In genomic region chr13:51417716-51418115, GRCh38 we compare ENCODE assay signal across 27 cellular contexts.
"Had no signal": no experiment of that assay in that cellular context is flagged by ENCODE, and none has a peak within 500 bp of the region (broad histone marks: within the 10 kb centered on the region; RNA-seq: fewer than 3 reads in every experiment).

No MANE protein-coding gene starts in this region.

- H3K36me3 ChIP-seq: vagina had no signal

- H3K27me3 Mint-ChIP-seq: naive B cell; natural killer cell treated with Interleukin-12 subunit alpha and Interleukin-12 subunit beta and Interleukin-15 and Interleukin-18, amount 100 ng/mL, for 72 hours; progenitor cell of endocrine pancreas; stimulated activated naive CD8-positive, alpha-beta T cell treated with anti-CD3 and anti-CD28 coated beads, Interleukin-15, amount 100 ng/mL, for 72 hours had no signal

- H3K27ac ChIP-seq: coronary artery, neutrophil, pancreas, suprapubic skin, transverse colon, vagina had no signal

- H3K4me3 ChIP-seq: coronary artery, lung, mucosa of descending colon, pancreas, smooth muscle cell, suprapubic skin, transverse colon, vagina had no signal

- H3K9me3 Mint-ChIP-seq: natural killer cell treated with Interleukin-12 subunit alpha and Interleukin-12 subunit beta and Interleukin-15 and Interleukin-18, amount 100 ng/mL, for 72 hours had no signal

- ATAC-seq: left lobe of liver; mucosa of descending colon; natural killer cell treated with Interleukin-12 subunit alpha and Interleukin-12 subunit beta and Interleukin-15 and Interleukin-18, amount 100 ng/mL, for 72 hours; sciatic nerve; stimulated activated naive CD8-positive, alpha-beta T cell treated with anti-CD3 and anti-CD28 coated beads, Interleukin-15, amount 100 ng/mL, for 72 hours had no signal

- H3K9me3 ChIP-seq: mucosa of descending colon, neutrophil, pancreas, suprapubic skin, transverse colon, vagina had no signal

- DNase-seq: dermis blood vessel endothelial cell; effector memory CD4-positive, alpha-beta T cell; hypothalamus; immature natural killer cell; mesenchymal stem cell; mucosa of descending colon; naive B cell; pancreas; stimulated activated CD4-positive, alpha-beta T cell treated with anti-CD3 and anti-CD28 coated beads, Interleukin-12 subunit alpha, Interleukin-12 subunit beta, amount 100 ng/mL, for 4 hours; stimulated activated CD4-positive, alpha-beta T cell treated with anti-CD3 and anti-CD28 coated beads, Interleukin-1b, Interleukin-23, amount 100 ng/mL, for 48 hours; stimulated activated CD4-positive, alpha-beta T cell treated with anti-CD3 and anti-CD28 coated beads, Interleukin-4, amount 100 ng/mL, for 1 hour; stimulated activated CD8-positive, alpha-beta memory T cell treated with anti-CD3 and anti-CD28 coated beads, Interleukin-4, amount 100 ng/mL, for 48 hours; stimulated activated naive CD4-positive, alpha-beta T cell; stimulated activated naive CD8-positive, alpha-beta T cell treated with anti-CD3 and anti-CD28 coated beads, Interleukin-15, amount 100 ng/mL, for 72 hours; transverse colon had no signal

- H3K4me2 ChIP-seq: smooth muscle cell had no signal

- H3K27me3 ChIP-seq: neutrophil, pancreas, suprapubic skin, transverse colon, vagina had no signal

- H3K27ac Mint-ChIP-seq: mesothelial cell of epicardium; progenitor cell of endocrine pancreas; stimulated activated naive CD8-positive, alpha-beta T cell treated with anti-CD3 and anti-CD28 coated beads, Interleukin-15, amount 100 ng/mL, for 72 hours had no signal

- H3K4me3 Mint-ChIP-seq: mesothelial cell of epicardium; natural killer cell treated with Interleukin-12 subunit alpha and Interleukin-12 subunit beta and Interleukin-15 and Interleukin-18, amount 100 ng/mL, for 72 hours; neural crest cell; stimulated activated naive CD8-positive, alpha-beta T cell treated with anti-CD3 and anti-CD28 coated beads, Interleukin-15, amount 100 ng/mL, for 72 hours had no signal
